In genomic region chr16:12215302-12216105, GRCh38 we compare ENCODE assay signal across 1 cellular context.
TF ChIP-seq lines count a peak whose summit lies in the region.

No MANE protein-coding gene starts in this region.

TF ChIP-seq in H1, 55 proteins besides CTCF, POLR2A, EP300 and RAD21 (continued from another document):
- no peak for TF ChIP-seq RNF2 (IDR thresholded peaks at IDR 0.05; ENCODE audit: borderline replicate concordance, low read depth, low read length, missing control alignments, poor library complexity, severe bottlenecking)
- no peak for TF ChIP-seq SIN3A (conservative IDR thresholded peaks at IDR 0.05 in 1 of 2, IDR thresholded peaks at IDR 0.05 in 1 of 2; ENCODE audit: low read depth in 1 of 2, low read length in 2 of 2)
- no peak for TF ChIP-seq SIX5 (IDR thresholded peaks at IDR 0.05; ENCODE audit: low read depth, low read length)
- no peak for TF ChIP-seq BRCA1 (IDR thresholded peaks at IDR 0.05; ENCODE audit: low read depth, low read length)
- TF ChIP-seq JUN (IDR thresholded peaks at IDR 0.05; ENCODE audit: low read depth, low read length): no peak
- no peak for TF ChIP-seq TAF1 (IDR thresholded peaks at IDR 0.05; ENCODE audit: low read depth, low read length)
- TF ChIP-seq JUND (IDR thresholded peaks at IDR 0.05; ENCODE audit: low read length): no peak
- TF ChIP-seq TCF12 (IDR thresholded peaks at IDR 0.05; ENCODE audit: low read depth, low read length): no peak
- no peak for TF ChIP-seq BCL11A (IDR thresholded peaks at IDR 0.05; ENCODE audit: low read depth in 2 of 2, low read length in 2 of 2)
- TF ChIP-seq CBX5 (IDR thresholded peaks at IDR 0.05; ENCODE audit: low read depth, low read length): no peak
- TF ChIP-seq CBX8 (IDR thresholded peaks at IDR 0.05; ENCODE audit: borderline replicate concordance, low read depth, low read length): no peak
- no peak for TF ChIP-seq SP1 (IDR thresholded peaks at IDR 0.05; ENCODE audit: low read depth, low read length)
